ENCODE assay signal across 8 cellular contexts in the genomic region with DNA sequence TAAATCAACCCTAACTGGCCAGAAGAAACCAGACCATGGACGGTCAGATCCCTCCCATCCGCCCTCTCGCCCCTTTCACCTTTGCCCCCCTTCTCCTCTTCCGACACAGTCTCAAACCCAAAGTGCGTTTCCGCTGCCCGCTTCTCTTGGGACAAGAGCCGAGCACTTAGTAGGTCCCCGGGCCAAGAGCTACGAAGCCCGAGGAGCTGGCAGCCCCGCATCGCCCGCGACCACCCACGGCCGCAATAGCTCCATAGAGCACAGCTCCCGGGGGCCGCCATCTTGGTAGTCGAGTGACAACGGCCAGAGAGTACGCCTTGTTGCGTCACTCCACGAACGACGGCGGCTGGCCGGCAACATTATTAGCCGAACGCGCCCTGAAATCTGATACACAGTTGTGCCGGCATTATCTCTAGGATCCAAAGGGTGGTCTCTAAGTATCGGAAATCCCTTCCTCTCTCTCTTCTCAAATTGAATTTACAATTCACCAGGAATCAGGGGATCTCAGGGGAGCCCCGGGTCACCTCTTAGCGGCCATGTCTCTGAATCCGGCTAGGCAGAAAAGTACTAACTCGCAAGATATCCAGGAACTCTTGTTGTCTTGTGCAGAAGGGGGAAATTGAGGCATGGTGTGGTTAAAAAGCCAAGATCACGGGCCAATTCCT. TPM values are rescaled to one million over a fixed set of nuclear protein-coding genes. Genes with fewer than 3 reads are reported as not detected.
DNase-seq lines count a peak whose midpoint lies in the region; ATAC-seq and TF ChIP-seq lines count a peak whose summit lies in the region.

A gene with protein sequence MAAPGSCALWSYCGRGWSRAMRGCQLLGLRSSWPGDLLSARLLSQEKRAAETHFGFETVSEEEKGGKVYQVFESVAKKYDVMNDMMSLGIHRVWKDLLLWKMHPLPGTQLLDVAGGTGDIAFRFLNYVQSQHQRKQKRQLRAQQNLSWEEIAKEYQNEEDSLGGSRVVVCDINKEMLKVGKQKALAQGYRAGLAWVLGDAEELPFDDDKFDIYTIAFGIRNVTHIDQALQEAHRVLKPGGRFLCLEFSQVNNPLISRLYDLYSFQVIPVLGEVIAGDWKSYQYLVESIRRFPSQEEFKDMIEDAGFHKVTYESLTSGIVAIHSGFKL (minus strand): TSS at position 298 of the 665 bp plus-strand sequence. CDS start 17 bp downstream, at position 281.

- no peaks in the 10 kb centered on the region for H3K9me3 ChIP-seq in CD8-positive, alpha-beta memory T cell (ENCODE audit: low read length)
- no peaks in the 10 kb centered on the region for H3K9me3 ChIP-seq in NT2/D1 (ENCODE audit: insufficient read depth, low read length)

- peak; percentile 41 for ATAC-seq in GM19468 (IDR thresholded peaks at IDR 0.05; ENCODE audit: extremely low read depth, unreplicated experiment)

- peak within 1 kb of the TSS; percentile 91 for H3K4me3 ChIP-seq in CD8-positive, alpha-beta memory T cell (ENCODE audit: low read length)
- peak within 1 kb of the TSS; percentile 96 for H3K4me3 ChIP-seq in NT2/D1 (ENCODE audit: insufficient read length, low read depth)

- peak within 1 kb of the TSS; percentile 91 to 100 (median 100) for H3K27ac Mint-ChIP-seq in CD8-positive, alpha-beta memory T cell
- peak within 1 kb of the TSS; percentile 99 for H3K27ac Mint-ChIP-seq in endothelial cell (ENCODE audit: unreplicated experiment)
- peak within 1 kb of the TSS; percentile 100 for H3K27ac Mint-ChIP-seq in mesothelial cell of epicardium

- CTCF ChIA-PET in CD8-positive, alpha-beta memory T cell (lab: Charles Lee), result interaction anchor here (1.1 kb wide), 1 partner anchor 46 kb away, joined by 3 read pairs; no protein-coding TSS in a partner anchor

- H3K27ac ChIP-seq in CD8-positive, alpha-beta memory T cell (ENCODE audit: low read depth, low read length), result peak within 1 kb of the TSS; percentile 89

- peaks cover 0 to under 1% of the 10 kb centered on the region in 2 donors for H3K27me3 Mint-ChIP-seq in CD8-positive, alpha-beta memory T cell
- peaks cover 4% of the 10 kb centered on the region for H3K27me3 Mint-ChIP-seq in endothelial cell (ENCODE audit: unreplicated experiment)
- no peaks in the 10 kb centered on the region for H3K27me3 Mint-ChIP-seq in mesothelial cell of epicardium (ENCODE audit: low read depth)

- H3K4me1 Mint-ChIP-seq in CD8-positive, alpha-beta memory T cell, result peaks cover 22 to 32% (median 28%) of the 10 kb centered on the region in 3 donors
- H3K4me1 Mint-ChIP-seq in endothelial cell (ENCODE audit: unreplicated experiment) (peaks cover 7% of the 10 kb centered on the region), mesothelial cell of epicardium (peaks cover 12% of the 10 kb centered on the region)

- peak within 1 kb of the TSS; percentile 99 to 100 (median 100) for H3K4me3 Mint-ChIP-seq in CD8-positive, alpha-beta memory T cell
- H3K4me3 Mint-ChIP-seq in endothelial cell (ENCODE audit: unreplicated experiment), result peak within 1 kb of the TSS; percentile 100
- peak within 1 kb of the TSS; percentile 100 for H3K4me3 Mint-ChIP-seq in mesothelial cell of epicardium

- no peak for TF ChIP-seq CTCF in endothelial cell (IDR thresholded peaks at IDR 0.05; ENCODE audit: unreplicated experiment)
- no peak for TF ChIP-seq CTCF in mesothelial cell of epicardium (IDR thresholded peaks at IDR 0.05; ENCODE audit: unreplicated experiment)

- H3K36me3 Mint-ChIP-seq in CD8-positive, alpha-beta memory T cell, result peaks cover 0 to 14% (median 3%) of the 10 kb centered on the region in 3 donors
- no peaks in the 10 kb centered on the region for H3K36me3 Mint-ChIP-seq in endothelial cell (ENCODE audit: low read depth, unreplicated experiment)
- peaks cover 2% of the 10 kb centered on the region for H3K36me3 Mint-ChIP-seq in mesothelial cell of epicardium

- peak within 1 kb of the TSS; percentile 96 for H3K9ac ChIP-seq in NT2/D1 (ENCODE audit: insufficient read length, low read depth)

- POLR2A ChIA-PET in CD8-positive, alpha-beta memory T cell (lab: Charles Lee), result interaction anchor here (0.6 to 1.3 kb wide), 8 partner anchors 9 to 431 kb away, joined by 3 to 7 read pairs (median 4); no protein-coding TSS in a partner anchor

- no peaks in the 10 kb centered on the region for H3K36me3 ChIP-seq in CD8-positive, alpha-beta memory T cell (ENCODE audit: insufficient read depth, low read length)
- peaks cover 20% of the 10 kb centered on the region for H3K36me3 ChIP-seq in NT2/D1 (ENCODE audit: insufficient read depth, insufficient read length, low read length)

- peak; percentile 69 to 86 (median 78) for DNase-seq in CD8-positive, alpha-beta memory T cell
- DNase-seq in HT-29 (ENCODE audit: low spot score), result peak; percentile 86
- DNase-seq in NT2/D1 (ENCODE audit: low read depth, low spot score), result peak; percentile 83
- DNase-seq in activated CD8-positive, alpha-beta memory T cell treated with anti-CD3 and anti-CD28 coated beads, Interleukin-2, amount 50 U/mL, for 48 hours, result peak; percentile 91
- peak; percentile 87 for DNase-seq in endothelial cell (ENCODE audit: low spot score)
- DNase-seq in mesothelial cell of epicardium (ENCODE audit: low spot score in 2 of 2, unreplicated experiment in 2 of 2), result peak; percentile 71 to 86
- DNase-seq in stimulated activated CD8-positive, alpha-beta memory T cell treated with anti-CD3 and anti-CD28 coated beads, Interleukin-15, amount 100 ng/mL, for 48 hours (ENCODE audit: low read depth in 2 of 2), result peak; percentile 74

- no peaks in the 10 kb centered on the region for H3K9me3 Mint-ChIP-seq in CD8-positive, alpha-beta memory T cell
- H3K9me3 Mint-ChIP-seq in endothelial cell (ENCODE audit: unreplicated experiment) (no peaks in the 10 kb centered on the region), mesothelial cell of epicardium (no peaks in the 10 kb centered on the region)

- peaks cover 14% of the 10 kb centered on the region for H3K4me1 ChIP-seq in CD8-positive, alpha-beta memory T cell (ENCODE audit: insufficient read depth, low read length)
- H3K4me1 ChIP-seq in NT2/D1 (ENCODE audit: insufficient read depth, insufficient read length), result no peaks in the 10 kb centered on the region

- H3K27me3 ChIP-seq in CD8-positive, alpha-beta memory T cell (ENCODE audit: insufficient read depth, low read length, poor library complexity, severe bottlenecking), result no peaks in the 10 kb centered on the region
- no peaks in the 10 kb centered on the region for H3K27me3 ChIP-seq in NT2/D1 (ENCODE audit: insufficient read depth, insufficient read length)

RNA-seq across cellular contexts. Expression of the gene that starts here (rescaled TPM):
- 10 to 100 TPM; 37.5 to 39.0 TPM for total RNA-seq in CD8-positive, alpha-beta memory T cell
- polyA plus RNA-seq in CD8-positive, alpha-beta memory T cell, result 39.7 TPM
- 12.9 and 14.2 TPM in 2 replicates for total RNA-seq in HT-29 (2014; rRNA removed; shearing (Covaris generic))
- total RNA-seq in endothelial cell (ENCODE audit: unreplicated experiment) (27.2 TPM), mesothelial cell of epicardium (28.5 to 29.1 TPM (median 28.9 TPM) in 3 replicates)

Comparison
In these comparisons a context has a peak if more than half of its experiments do, and no peak if none do; other contexts are left out.
1. Peak in every context shown above with its lines: DNase-seq, ATAC-seq, H3K4me3 ChIP-seq and H3K27ac ChIP-seq.